Comparison of ENCODE assay signal across 1 cellular context in the genomic region with DNA sequence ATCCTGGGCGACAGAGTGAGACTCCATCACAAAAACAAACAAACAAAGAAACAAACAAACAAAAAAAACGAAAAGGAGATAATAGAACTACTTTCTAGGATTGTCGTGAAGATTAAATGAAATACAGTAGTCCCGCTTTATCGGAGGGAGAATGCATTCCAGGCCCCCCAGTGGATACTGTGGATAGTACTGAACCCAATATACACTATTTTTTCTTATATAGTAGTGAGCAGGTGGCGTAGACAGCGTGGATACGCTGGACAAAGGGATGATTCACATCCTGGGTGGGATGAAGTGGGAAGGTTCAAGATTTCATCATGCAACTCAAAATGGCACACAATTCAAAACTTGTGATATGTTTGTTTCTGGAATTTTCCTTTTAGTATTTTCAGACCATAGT.
TF ChIP-seq lines count a peak whose summit lies in the region.

No MANE protein-coding gene starts in this region.

TF ChIP-seq in K562, 482 proteins besides CTCF, POLR2A, EP300 and RAD21 (continued from another document):
- TF ChIP-seq, protein P1, sequence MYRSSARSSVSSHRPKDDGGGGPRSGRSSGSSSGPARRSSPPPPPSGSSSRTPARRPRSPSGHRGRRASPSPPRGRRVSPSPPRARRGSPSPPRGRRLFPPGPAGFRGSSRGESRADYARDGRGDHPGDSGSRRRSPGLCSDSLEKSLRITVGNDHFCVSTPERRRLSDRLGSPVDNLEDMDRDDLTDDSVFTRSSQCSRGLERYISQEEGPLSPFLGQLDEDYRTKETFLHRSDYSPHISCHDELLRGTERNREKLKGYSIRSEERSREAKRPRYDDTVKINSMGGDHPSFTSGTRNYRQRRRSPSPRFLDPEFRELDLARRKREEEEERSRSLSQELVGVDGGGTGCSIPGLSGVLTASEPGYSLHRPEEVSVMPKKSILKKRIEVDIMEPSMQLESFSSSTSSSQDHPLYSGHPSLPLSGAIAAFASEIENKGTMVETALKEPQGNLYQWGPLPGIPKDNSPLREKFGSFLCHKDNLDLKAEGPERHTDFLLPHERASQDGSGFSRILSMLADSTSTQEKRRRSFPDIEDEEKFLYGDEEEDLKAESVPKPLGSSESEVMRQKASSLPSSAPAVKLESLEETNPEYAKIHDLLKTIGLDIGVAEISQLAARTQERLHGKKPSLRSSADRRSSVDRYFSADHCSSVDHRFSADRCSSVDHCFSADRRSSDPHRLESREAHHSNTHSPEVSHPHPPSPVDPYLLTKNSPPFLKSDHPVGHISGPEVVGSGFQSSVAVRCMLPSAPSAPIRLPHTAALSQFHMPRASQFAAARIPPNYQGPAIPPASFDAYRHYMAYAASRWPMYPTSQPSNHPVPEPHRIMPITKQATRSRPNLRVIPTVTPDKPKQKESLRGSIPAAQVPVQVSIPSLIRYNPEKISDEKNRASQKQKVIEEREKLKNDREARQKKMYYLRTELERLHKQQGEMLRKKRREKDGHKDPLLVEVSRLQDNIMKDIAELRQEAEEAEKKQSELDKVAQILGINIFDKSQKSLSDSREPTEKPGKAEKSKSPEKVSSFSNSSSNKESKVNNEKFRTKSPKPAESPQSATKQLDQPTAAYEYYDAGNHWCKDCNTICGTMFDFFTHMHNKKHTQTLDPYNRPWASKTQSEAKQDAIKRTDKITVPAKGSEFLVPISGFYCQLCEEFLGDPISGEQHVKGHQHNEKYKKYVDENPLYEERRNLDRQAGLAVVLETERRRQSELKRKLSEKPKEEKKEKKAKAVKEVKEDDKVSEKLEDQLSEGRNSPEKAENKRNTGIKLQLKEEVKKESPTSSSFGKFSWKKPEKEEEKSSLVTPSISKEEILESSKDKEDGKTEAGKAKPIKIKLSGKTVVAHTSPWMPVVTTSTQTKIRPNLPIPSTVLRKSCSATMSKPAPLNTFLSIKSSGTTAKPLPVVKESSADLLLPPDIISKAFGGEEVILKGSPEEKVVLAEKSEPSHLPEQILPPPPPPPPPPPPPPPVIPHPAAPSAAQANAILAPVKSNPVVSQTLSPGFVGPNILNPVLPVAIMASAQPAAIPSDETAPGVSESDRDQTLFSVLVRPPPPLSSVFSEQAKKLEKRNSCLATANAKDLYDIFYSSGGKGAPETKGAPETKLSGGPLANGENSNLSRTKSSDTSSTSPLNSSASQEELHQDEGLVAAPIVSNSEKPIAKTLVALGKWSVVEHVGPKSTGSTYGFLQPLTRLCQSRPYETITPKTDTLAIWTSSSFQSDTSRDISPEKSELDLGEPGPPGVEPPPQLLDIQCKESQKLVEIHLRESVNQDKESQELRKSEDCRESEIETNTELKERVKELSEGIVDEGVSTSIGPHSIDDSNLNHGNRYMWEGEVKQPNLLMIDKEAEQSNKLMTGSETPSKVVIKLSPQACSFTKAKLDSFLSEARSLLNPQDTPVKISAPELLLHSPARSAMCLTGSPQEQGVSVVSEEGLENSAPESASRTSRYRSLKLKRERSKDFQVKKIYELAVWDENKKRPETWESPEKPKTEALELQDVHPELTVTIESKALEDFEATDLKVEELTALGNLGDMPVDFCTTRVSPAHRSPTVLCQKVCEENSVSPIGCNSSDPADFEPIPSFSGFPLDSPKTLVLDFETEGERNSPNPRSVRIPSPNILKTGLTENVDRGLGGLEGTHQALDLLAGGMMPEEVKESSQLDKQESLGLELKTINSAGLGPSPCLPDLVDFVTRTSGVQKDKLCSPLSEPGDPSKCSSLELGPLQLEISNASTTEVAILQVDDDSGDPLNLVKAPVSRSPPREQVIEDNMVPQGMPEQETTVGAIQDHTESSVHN (IDR thresholded peaks at IDR 0.05; ENCODE audit: borderline replicate concordance in 1 of 2, low read depth in 1 of 2): no peak
- TF ChIP-seq GTF2E2 (tag; IDR thresholded peaks at IDR 0.05) (no peak), CREB3 (tag; conservative IDR thresholded peaks at IDR 0.05; ENCODE audit: low read depth) (no peak), CEBPG (CRISPR knock-in tag; IDR thresholded peaks at IDR 0.05) (no peak), CEBPG (tag; conservative IDR thresholded peaks at IDR 0.05 in 1 of 2, IDR thresholded peaks at IDR 0.05 in 1 of 2) (0 out of 4 replicates have a peak, but pooled peaks of 1 of the 2 experiments have one; percentile 61), JUN (IDR thresholded peaks at IDR 0.05; ENCODE audit: borderline replicate concordance, low read depth, low read length) (no peak), JUN (CRISPR knock-in tag; IDR thresholded peaks at IDR 0.05; ENCODE audit: borderline replicate concordance) (no peak), GATAD2B (IDR thresholded peaks at IDR 0.05; ENCODE audit: borderline replicate concordance) (no peak), ZNF740 (CRISPR knock-in tag; IDR thresholded peaks at IDR 0.05) (no peak), ZNF740 (tag; IDR thresholded peaks at IDR 0.05) (no peak), MXD1 (CRISPR knock-in tag; IDR thresholded peaks at IDR 0.05; ENCODE audit: borderline replicate concordance, poor library complexity, severe bottlenecking) (no peak), PML (IDR thresholded peaks at IDR 0.05; ENCODE audit: low read length) (no peak), ZNF24 (IDR thresholded peaks at IDR 0.05) (no peak), SRSF9 (IDR thresholded peaks at IDR 0.05; ENCODE audit: borderline replicate concordance, low read depth, low read length) (no peak), RUNX1 (IDR thresholded peaks at IDR 0.05; ENCODE audit: low read depth) (no peak), CREB1 (IDR thresholded peaks at IDR 0.05) (no peak), CREB1 (CRISPR knock-in tag; IDR thresholded peaks at IDR 0.05) (no peak), PURB (CRISPR knock-in tag; IDR thresholded peaks at IDR 0.05; ENCODE audit: low read depth) (no peak), RBM22 (IDR thresholded peaks at IDR 0.05; ENCODE audit: low read depth, low read length, poor library complexity, severe bottlenecking) (no peak), HNRNPLL (IDR thresholded peaks at IDR 0.05; ENCODE audit: low read depth, low read length, poor library complexity, severe bottlenecking) (peak; percentile 37), CCAR2 (IDR thresholded peaks at IDR 0.05; ENCODE audit: low read depth, low read length) (no peak), PRDM10 (IDR thresholded peaks at IDR 0.05; ENCODE audit: partially characterized antibody) (no peak), KAT2B (IDR thresholded peaks at IDR 0.05; ENCODE audit: low read depth, low read length) (no peak), SIX5 (IDR thresholded peaks at IDR 0.05; ENCODE audit: borderline replicate concordance in 1 of 2, insufficient read depth in 1 of 2, low read depth in 1 of 2, low read length in 2 of 2) (no peak), TEAD1 (CRISPR knock-in tag; IDR thresholded peaks at IDR 0.05) (no peak), CEBPB (tag; IDR thresholded peaks at IDR 0.05) (no peak)
- TF ChIP-seq, protein P2, sequence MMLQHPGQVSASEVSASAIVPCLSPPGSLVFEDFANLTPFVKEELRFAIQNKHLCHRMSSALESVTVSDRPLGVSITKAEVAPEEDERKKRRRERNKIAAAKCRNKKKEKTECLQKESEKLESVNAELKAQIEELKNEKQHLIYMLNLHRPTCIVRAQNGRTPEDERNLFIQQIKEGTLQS (IDR thresholded peaks at IDR 0.05): 0 out of 2 replicates have a peak, but pooled peaks have one; percentile 24
- TF ChIP-seq, protein P2 (CRISPR knock-in tag; conservative IDR thresholded peaks at IDR 0.05): no peak
- TF ChIP-seq, protein P3, sequence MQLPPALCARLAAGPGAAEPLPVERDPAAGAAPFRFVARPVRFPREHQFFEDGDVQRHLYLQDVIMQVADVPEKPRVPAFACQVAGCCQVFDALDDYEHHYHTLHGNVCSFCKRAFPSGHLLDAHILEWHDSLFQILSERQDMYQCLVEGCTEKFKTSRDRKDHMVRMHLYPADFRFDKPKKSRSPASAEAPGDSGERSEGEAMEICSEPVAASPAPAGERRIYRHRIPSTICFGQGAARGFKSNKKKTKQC (CRISPR knock-in tag; IDR thresholded peaks at IDR 0.05): no peak
- TF ChIP-seq, protein P4, sequence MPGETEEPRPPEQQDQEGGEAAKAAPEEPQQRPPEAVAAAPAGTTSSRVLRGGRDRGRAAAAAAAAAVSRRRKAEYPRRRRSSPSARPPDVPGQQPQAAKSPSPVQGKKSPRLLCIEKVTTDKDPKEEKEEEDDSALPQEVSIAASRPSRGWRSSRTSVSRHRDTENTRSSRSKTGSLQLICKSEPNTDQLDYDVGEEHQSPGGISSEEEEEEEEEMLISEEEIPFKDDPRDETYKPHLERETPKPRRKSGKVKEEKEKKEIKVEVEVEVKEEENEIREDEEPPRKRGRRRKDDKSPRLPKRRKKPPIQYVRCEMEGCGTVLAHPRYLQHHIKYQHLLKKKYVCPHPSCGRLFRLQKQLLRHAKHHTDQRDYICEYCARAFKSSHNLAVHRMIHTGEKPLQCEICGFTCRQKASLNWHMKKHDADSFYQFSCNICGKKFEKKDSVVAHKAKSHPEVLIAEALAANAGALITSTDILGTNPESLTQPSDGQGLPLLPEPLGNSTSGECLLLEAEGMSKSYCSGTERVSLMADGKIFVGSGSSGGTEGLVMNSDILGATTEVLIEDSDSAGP (CRISPR knock-in tag; IDR thresholded peaks at IDR 0.05): no peak
